Comparison of ENCODE assay signal across 13 cellular contexts in the genomic region with DNA sequence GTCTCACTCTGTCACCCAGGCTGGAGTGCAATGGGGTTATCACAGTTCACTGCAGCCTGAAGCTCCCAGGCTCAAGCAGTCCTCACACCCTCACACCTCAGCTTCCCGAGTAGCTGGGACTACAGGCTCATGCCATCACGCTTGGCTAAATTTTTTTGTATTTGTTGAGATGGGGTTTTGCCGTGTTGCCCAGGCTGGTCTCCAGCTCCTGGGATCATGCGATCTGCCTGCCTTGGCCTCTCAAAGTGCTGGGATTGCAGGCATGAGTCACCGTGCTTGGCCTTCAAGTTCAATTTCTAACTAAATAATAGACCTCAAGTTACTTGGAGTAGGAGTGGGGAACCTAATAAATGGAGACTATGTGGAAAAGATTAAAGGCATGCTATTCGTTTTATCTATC. TPM values are rescaled to one million over a fixed set of nuclear protein-coding genes. Genes with fewer than 3 reads are reported as not detected.
DNase-seq lines count a peak whose midpoint lies in the region; ATAC-seq, FAIRE-seq and TF ChIP-seq lines count a peak whose summit lies in the region.
"Had no signal": no experiment of that assay in that cellular context is flagged by ENCODE, and none has a peak within 500 bp of the region (broad histone marks: within the 10 kb centered on the region; RNA-seq: fewer than 3 reads in every experiment).

No MANE protein-coding gene starts in this region.

- no peak overlapping the region for H2BK5ac ChIP-seq in H9 (ENCODE audit: insufficient read length, low read length)

- no peak overlapping the region for H3K4me3 Mint-ChIP-seq in H9
- H3K4me3 Mint-ChIP-seq: brain, immature natural killer cell had no signal

- H3K79me2 ChIP-seq in fibroblast of lung (ENCODE audit: control insufficient read depth, insufficient read depth, low read length) (no peaks in the 10 kb centered on the region), H9 (ENCODE audit: insufficient read depth, low read length) (no peaks in the 10 kb centered on the region)

- H3K9me3 Mint-ChIP-seq in H9, result no peaks in the 10 kb centered on the region; a peak in 1 of 5 replicates
- H3K9me3 Mint-ChIP-seq: brain, immature natural killer cell had no signal

- H3K4me1 ChIP-seq in fibroblast of lung (ENCODE audit: control insufficient read depth, extremely low read depth, insufficient read depth, low read length) (peaks cover 2% of the 10 kb centered on the region), psoas muscle (no peaks in the 10 kb centered on the region), H9 (ENCODE audit: insufficient read depth, low read length) (no peaks in the 10 kb centered on the region)

- DNase-seq in Caki2 (ENCODE audit: low read depth) (peak; percentile 31), RCC 7860 (ENCODE audit: low spot score) (peak; percentile 51), fibroblast of lung (ENCODE audit: low read depth in 2 of 2) (peak; percentile 78 to 79), psoas muscle (peak; percentile 35 to 55), NCI-H1105 treated with DMSO at 0.1 percent for 48 hours (lab: John Stamatoyannopoulos, UW) (no peak), H9 (no peak), NCI-H748 (lab: John Stamatoyannopoulos, UW; ENCODE audit: unreplicated experiment) (no peak)
- DNase-seq: immature natural killer cell, NCI-H510A, SHP77 treated with DMSO at 0.1 percent for 48 hours had no signal

- ATAC-seq in psoas muscle (peak in 1 of 4 donors; percentile 68), HG03442 (IDR thresholded peaks at IDR 0.05; ENCODE audit: unreplicated experiment) (no peak)

- 35 to 66% (median 57%) methylated on average over 6 of the region's 6 CpGs for WGBS in psoas muscle, 3 donors
- WGBS in H9 (ENCODE audit: extremely low coverage, insufficient read length, low lambda C conversion rate), result no CpG with 5 or more reads among the region's 6 CpGs

- TF ChIP-seq CTCF in fibroblast of lung (conservative IDR thresholded peaks at IDR 0.05 in 1 of 2, IDR thresholded peaks at IDR 0.05 in 1 of 2; ENCODE audit: low read depth in 1 of 2, low read length in 2 of 2) (no peak), psoas muscle (IDR thresholded peaks at IDR 0.05) (no peak), H9 (conservative IDR thresholded peaks at IDR 0.05) (no peak)

- intact Hi-C loops in psoas muscle (cut with DNase I), result no loop called here

- H3T11ph ChIP-seq in H9 (ENCODE audit: low read length), result no peak overlapping the region

- no peaks in the 10 kb centered on the region for H3K9me3 ChIP-seq in fibroblast of lung (ENCODE audit: control insufficient read depth, insufficient read depth, low read depth, low read length)
- no peaks in the 10 kb centered on the region for H3K9me3 ChIP-seq in psoas muscle
- H3K9me3 ChIP-seq in H9 (ENCODE audit: control insufficient read depth, low read depth, low read length), result no peaks in the 10 kb centered on the region

- in situ Hi-C loops in Caki2 (cut with HindIII; ENCODE audit: low pct_unique_long_range_greater_than_20kb, low sequenced_read_pairs), result no loop called here

- H3K27ac Mint-ChIP-seq in H9, result peak overlapping the region in 1 of 3 experiments; percentile 83; a peak in 1 of 7 replicates
- H3K27ac Mint-ChIP-seq: brain, immature natural killer cell had no signal

- H3K56ac ChIP-seq in H9 (ENCODE audit: insufficient read length, low read depth, low read length), result no peak overlapping the region

- FAIRE-seq in RCC 7860 (lab: Jason Lieb, UNC), result peak; percentile 85

- no peak overlapping the region for H3K4ac ChIP-seq in H9 (ENCODE audit: low read depth, low read length)

- no peak overlapping the region for H4K91ac ChIP-seq in H9 (ENCODE audit: insufficient read length, low read depth, low read length)

- no peak overlapping the region for H3K9ac ChIP-seq in fibroblast of lung (ENCODE audit: insufficient read depth, low read length)
- H3K9ac ChIP-seq in H9 (ENCODE audit: extremely low read depth, insufficient read length, low read length), result no peak overlapping the region

- no peak overlapping the region for H2BK15ac ChIP-seq in H9 (ENCODE audit: low read depth, low read length)

- no peak overlapping the region for H3K23ac ChIP-seq in H9 (ENCODE audit: insufficient read length, low read depth, low read length)

- no peaks in the 10 kb centered on the region for H3K79me1 ChIP-seq in H9 (ENCODE audit: insufficient read depth, low read depth, low read length, poor library complexity, severe bottlenecking)

- H3K27me3 ChIP-seq in fibroblast of lung (ENCODE audit: control insufficient read depth, insufficient read depth, low read length), result no peaks in the 10 kb centered on the region
- no peaks in the 10 kb centered on the region for H3K27me3 ChIP-seq in psoas muscle (ENCODE audit: insufficient read depth in 3 of 3, low read length in 2 of 3)
- no peaks in the 10 kb centered on the region for H3K27me3 ChIP-seq in H9 (ENCODE audit: insufficient read depth, low read length)

- no peak overlapping the region for H4K5ac ChIP-seq in H9 (ENCODE audit: insufficient read length, low read depth, low read length)

- H2BK120ac ChIP-seq in H9 (ENCODE audit: low read depth, low read length, poor library complexity, severe bottlenecking), result no peak overlapping the region

- H3K23me2 ChIP-seq in H9 (ENCODE audit: insufficient read length, low read depth, low read length, poor library complexity, severe bottlenecking), result no peaks in the 10 kb centered on the region

- no peak overlapping the region for H2AK5ac ChIP-seq in H9 (ENCODE audit: insufficient read length, low read length)

- H2AFZ ChIP-seq in fibroblast of lung (ENCODE audit: low read length) (peak overlapping the region; percentile 55), H9 (ENCODE audit: low read length) (no peak overlapping the region)

- H3K36me3 Mint-ChIP-seq in H9 (ENCODE audit: insufficient read depth in 1 of 3, low read depth in 3 of 3), result peaks cover 9 to 13% (median 12%) of the 10 kb centered on the region in 3 experiments; a peak in 6 of 7 replicates
- H3K36me3 Mint-ChIP-seq: immature natural killer cell had no signal

- no peaks in the 10 kb centered on the region for H3K27me3 Mint-ChIP-seq in H9 (ENCODE audit: low read depth)
- H3K27me3 Mint-ChIP-seq: brain had no signal

- no peak overlapping the region for H4K8ac ChIP-seq in H9 (replicated peaks; ENCODE audit: insufficient read length, low read depth, low read length)

- no peak overlapping the region for H3K14ac ChIP-seq in H9 (ENCODE audit: insufficient read depth, low read length)

- H2BK20ac ChIP-seq in H9 (ENCODE audit: low read depth, low read length, poor library complexity, severe bottlenecking), result no peak overlapping the region

- no peak overlapping the region for H3K4me3 ChIP-seq in fibroblast of lung (replicated peaks in 1 of 4; ENCODE audit: control extremely low read depth in 1 of 4, insufficient read depth in 1 of 4, low read depth in 3 of 4, low read length in 4 of 4)
- no peak overlapping the region for H3K4me3 ChIP-seq in psoas muscle

- H3K4me2 ChIP-seq in fibroblast of lung (ENCODE audit: extremely low read depth, insufficient read depth, low read length), result no peak overlapping the region
- no peak overlapping the region for H3K4me2 ChIP-seq in H9 (ENCODE audit: insufficient read depth, insufficient read length, low read length)

- H3K18ac ChIP-seq in H9 (ENCODE audit: insufficient read length, low read depth, low read length), result no peak overlapping the region

- H2BK12ac ChIP-seq in H9 (ENCODE audit: insufficient read length, low read depth, low read length), result no peak overlapping the region

- H3K27ac ChIP-seq in fibroblast of lung (ENCODE audit: insufficient read depth, low read length) (no peak overlapping the region), psoas muscle (no peak overlapping the region), H9 (ENCODE audit: insufficient read length, low read depth, low read length) (no peak overlapping the region)
- H3K27ac ChIP-seq: C4-2B had no signal

- H3K36me3 ChIP-seq in fibroblast of lung (ENCODE audit: control insufficient read depth, insufficient read depth, low read length) (no peaks in the 10 kb centered on the region), psoas muscle (ENCODE audit: insufficient read depth in 1 of 2, low read depth in 1 of 2) (no peaks in the 10 kb centered on the region)

- H4K20me1 ChIP-seq in fibroblast of lung (ENCODE audit: control insufficient read depth, extremely low read depth, insufficient read depth, low read length), result no peaks in the 10 kb centered on the region
- H4K20me1 ChIP-seq in H9 (ENCODE audit: control insufficient read depth, insufficient read depth, insufficient read length), result no peaks in the 10 kb centered on the region

- H3K4me1 Mint-ChIP-seq in H9, result no peaks in the 10 kb centered on the region
- H3K4me1 Mint-ChIP-seq: brain, immature natural killer cell had no signal

RNA-seq across cellular contexts. Expression of gene MND1, which starts 48.9 kb away (rescaled TPM):
- total RNA-seq in Caki2 (2014; rRNA removed; shearing (Covaris generic); ENCODE audit: low replicate concordance), result 11.2 and 16.9 TPM in 2 replicates
- total RNA-seq in fibroblast of lung (1.0 and 5.8 TPM in 2 replicates), psoas muscle (1 to 10 TPM in 1 of 4 donors, not detected in 3; 1.4 TPM), H9 (2021) (20.5 and 21.0 TPM in 2 replicates)
- polyA plus RNA-seq in fibroblast of lung (2.2 and 7.8 TPM in 2 replicates), psoas muscle (under 1 TPM; 0.12 to 0.48 (median 0.32) TPM)
- polyA plus RNA-seq in fibroblast of lung (2012), result 2.0 and 7.7 TPM in 2 replicates
- not detected in 2 replicates for polyA minus RNA-seq in fibroblast of lung (ENCODE audit: low replicate concordance)

Comparison
In these comparisons a context has a peak if more than half of its experiments do, and no peak if none do; other contexts are left out.
1. DNase-seq: peak in Caki2 (single experiment), RCC 7860 (single experiment), fibroblast of lung (2 of 2) and psoas muscle (2 of 2); none in NCI-H1105 treated with DMSO at 0.1 percent for 48 hours (single experiment), H9 (single experiment) and NCI-H748 (single experiment).